ENCODE assay signal across 17 cellular contexts in genomic region chr3:172519241-172519640, GRCh38. TPM values are rescaled to one million over a fixed set of nuclear protein-coding genes. Genes with fewer than 3 reads are reported as not detected.
DNase-seq lines count a peak whose midpoint lies in the region; ATAC-seq and TF ChIP-seq lines count a peak whose summit lies in the region.
"Had no signal": no experiment of that assay in that cellular context is flagged by ENCODE, and none has a peak within 500 bp of the region (broad histone marks: within the 10 kb centered on the region; RNA-seq: fewer than 3 reads in every experiment).

No MANE protein-coding gene starts in this region.

- DNase-seq in CD4-positive, CD25-positive, alpha-beta regulatory T cell = no peak
- no peak for DNase-seq in CD8-positive, alpha-beta memory T cell
- DNase-seq in activated naive CD8-positive, alpha-beta T cell treated with anti-CD3 and anti-CD28 coated beads, Interleukin-2, amount 50 U/mL, for 24 hours = no peak
- no peak for DNase-seq in naive thymus-derived CD4-positive, alpha-beta T cell
- DNase-seq in UCSD-AML1 (lab: John Stamatoyannopoulos, UW; ENCODE audit: unreplicated experiment) (no peak), A673 (ENCODE audit: low spot score) (no peak), SKM-1 (lab: John Stamatoyannopoulos, UW; ENCODE audit: unreplicated experiment) (no peak)
- DNase-seq: Karpas-422, mesendoderm, NCI-H1417 treated with DMSO at 0.1 percent for 48 hours, NCI-H226, SHP77 treated with DMSO at 0.1 percent for 48 hours, testis had no signal

- no peaks in the 10 kb centered on the region for H3K9me3 Mint-ChIP-seq in CD4-positive, CD25-positive, alpha-beta regulatory T cell
- H3K9me3 Mint-ChIP-seq in CD8-positive, alpha-beta memory T cell = no peaks in the 10 kb centered on the region
- H3K9me3 Mint-ChIP-seq in activated naive CD8-positive, alpha-beta T cell treated with anti-CD3 and anti-CD28 coated beads, Interleukin-2, amount 50 U/mL, for 24 hours = no peaks in the 10 kb centered on the region
- no peaks in the 10 kb centered on the region for H3K9me3 Mint-ChIP-seq in naive thymus-derived CD4-positive, alpha-beta T cell
- H3K9me3 Mint-ChIP-seq: dendritic cell treated with granulocyte-macrophage colony-stimulating factor and Interleukin-4, amounts not matched to agents 40 ng/mL and 50 ng/mL, for 4 days had no signal

- peaks cover 36 to 89% (median 66%) of the 10 kb centered on the region in 4 donors for H3K4me1 Mint-ChIP-seq in CD4-positive, CD25-positive, alpha-beta regulatory T cell
- H3K4me1 Mint-ChIP-seq in CD8-positive, alpha-beta memory T cell = peaks cover 84 to 93% (median 90%) of the 10 kb centered on the region in 3 donors
- peaks cover 89% of the 10 kb centered on the region for H3K4me1 Mint-ChIP-seq in activated naive CD8-positive, alpha-beta T cell treated with anti-CD3 and anti-CD28 coated beads, Interleukin-2, amount 50 U/mL, for 24 hours
- H3K4me1 Mint-ChIP-seq in naive thymus-derived CD4-positive, alpha-beta T cell = peaks cover 57 to 86% (median 81%) of the 10 kb centered on the region in 7 donors

- peaks cover 70% of the 10 kb centered on the region for H3K4me1 ChIP-seq in CD4-positive, CD25-positive, alpha-beta regulatory T cell (ENCODE audit: control insufficient read depth, insufficient read depth, low read length, poor library complexity, severe bottlenecking)
- peaks cover 68% of the 10 kb centered on the region for H3K4me1 ChIP-seq in CD8-positive, alpha-beta memory T cell (ENCODE audit: insufficient read depth, low read length)
- peaks cover 55 to 59% of the 10 kb centered on the region in 2 donors for H3K4me1 ChIP-seq in naive thymus-derived CD4-positive, alpha-beta T cell (ENCODE audit: control insufficient read depth in 2 of 2, insufficient read depth in 2 of 2, low read length in 2 of 2)
- H3K4me1 ChIP-seq in A673 (ENCODE audit: insufficient read depth, low read length, poor library complexity, severe bottlenecking) = no peaks in the 10 kb centered on the region
- H3K4me1 ChIP-seq: ascending aorta had no signal

- peaks cover 24% of the 10 kb centered on the region for H3K36me3 Mint-ChIP-seq in CD4-positive, CD25-positive, alpha-beta regulatory T cell
- H3K36me3 Mint-ChIP-seq in CD8-positive, alpha-beta memory T cell = peaks cover 6 to 33% (median 16%) of the 10 kb centered on the region in 3 donors
- peaks cover 50% of the 10 kb centered on the region for H3K36me3 Mint-ChIP-seq in activated naive CD8-positive, alpha-beta T cell treated with anti-CD3 and anti-CD28 coated beads, Interleukin-2, amount 50 U/mL, for 24 hours (ENCODE audit: low read depth)
- H3K36me3 Mint-ChIP-seq in naive thymus-derived CD4-positive, alpha-beta T cell = peaks cover 3 to 72% (median 32%) of the 10 kb centered on the region in 5 donors

- peak overlapping the region; percentile 49 for H3K27ac ChIP-seq in CD4-positive, CD25-positive, alpha-beta regulatory T cell (ENCODE audit: insufficient read depth, low read length, poor library complexity, severe bottlenecking)
- H3K27ac ChIP-seq in CD8-positive, alpha-beta memory T cell (ENCODE audit: low read depth, low read length) = no peak overlapping the region
- peak overlapping the region; percentile 72 for H3K27ac ChIP-seq in naive thymus-derived CD4-positive, alpha-beta T cell (ENCODE audit: low read depth, low read length)
- H3K27ac ChIP-seq in A673 (ENCODE audit: low read depth, low read length, poor library complexity, severe bottlenecking) = no peak overlapping the region
- H3K27ac ChIP-seq: ascending aorta, testis had no signal

- CTCF ChIA-PET in CD8-positive, alpha-beta memory T cell (lab: Charles Lee) = interaction anchor here (1.3 kb wide), 1 partner anchor 11 kb away, joined by 3 read pairs; no protein-coding TSS in a partner anchor
- CTCF ChIA-PET in naive thymus-derived CD4-positive, alpha-beta T cell (lab: Charles Lee) = no interaction called here
- CTCF ChIA-PET in A673 (lab: Charles Lee) = no interaction called here

- H3K4me3 ChIP-seq in CD4-positive, CD25-positive, alpha-beta regulatory T cell (ENCODE audit: low read depth, low read length) = peak overlapping the region; percentile 100
- peak overlapping the region; percentile 16 for H3K4me3 ChIP-seq in CD8-positive, alpha-beta memory T cell (ENCODE audit: low read length)
- H3K4me3 ChIP-seq in naive thymus-derived CD4-positive, alpha-beta T cell (ENCODE audit: low read length) = peak overlapping the region; percentile 36
- no peak overlapping the region for H3K4me3 ChIP-seq in A673 (ENCODE audit: low read depth, low read length, poor library complexity, severe bottlenecking)
- H3K4me3 ChIP-seq: ascending aorta, testis had no signal

- H3K27me3 ChIP-seq in CD4-positive, CD25-positive, alpha-beta regulatory T cell (ENCODE audit: control insufficient read depth, insufficient read depth, low read length) = no peaks in the 10 kb centered on the region
- no peaks in the 10 kb centered on the region for H3K27me3 ChIP-seq in CD8-positive, alpha-beta memory T cell (ENCODE audit: insufficient read depth, low read length, poor library complexity, severe bottlenecking)
- no peaks in the 10 kb centered on the region for H3K27me3 ChIP-seq in naive thymus-derived CD4-positive, alpha-beta T cell (ENCODE audit: control insufficient read depth in 2 of 2, insufficient read depth in 2 of 2, low read length in 2 of 2)
- H3K27me3 ChIP-seq in A673 (replicated peaks; ENCODE audit: insufficient read depth, low read depth, low read length, poor library complexity) = no peaks in the 10 kb centered on the region
- H3K27me3 ChIP-seq: ascending aorta, testis had no signal

- intact Hi-C loops in naive thymus-derived CD4-positive, alpha-beta T cell (cut with micrococcal nuclease) = loop anchor here (10.0 kb wide), 2 partner anchors 1024 to 1064 kb away; no protein-coding TSS in a partner anchor
- intact Hi-C loops in A673 (cut with micrococcal nuclease; ENCODE audit: unreplicated experiment) = no loop called here

- no peak for ATAC-seq in CD4-positive, CD25-positive, alpha-beta regulatory T cell (ENCODE audit: low read depth in 2 of 2)
- no peak for ATAC-seq in activated naive CD8-positive, alpha-beta T cell treated with anti-CD3 and anti-CD28 coated beads, Interleukin-2, amount 50 U/mL, for 24 hours
- ATAC-seq in naive thymus-derived CD4-positive, alpha-beta T cell = no peak
- ATAC-seq: GM12878 had no signal

- H3K27ac Mint-ChIP-seq in CD4-positive, CD25-positive, alpha-beta regulatory T cell = no peak overlapping the region
- peak overlapping the region in 5 of 8 donors; percentile 12 to 92 (median 67) for H3K27ac Mint-ChIP-seq in CD8-positive, alpha-beta memory T cell
- H3K27ac Mint-ChIP-seq in activated naive CD8-positive, alpha-beta T cell treated with anti-CD3 and anti-CD28 coated beads, Interleukin-2, amount 50 U/mL, for 24 hours = peak overlapping the region; percentile 96
- H3K27ac Mint-ChIP-seq in naive thymus-derived CD4-positive, alpha-beta T cell = peak overlapping the region in 8 of 9 donors; percentile 32 to 100 (median 88)

- POLR2A ChIA-PET in CD8-positive, alpha-beta memory T cell (lab: Charles Lee) = interaction anchor here (0.7 kb wide), 1 partner anchor 1649 kb away, joined by 4 read pairs; the partner anchor contains the start of gene RPL22L1
- POLR2A ChIA-PET in naive thymus-derived CD4-positive, alpha-beta T cell (lab: Charles Lee) = interaction anchor here (0.6 to 4.6 kb wide), 6 partner anchors 10 to 75 kb away, joined by 3 to 33 read pairs (median 4); no protein-coding TSS in a partner anchor
- POLR2A ChIA-PET in A673 (lab: Charles Lee; ENCODE audit: low non-redundant PET) = no interaction called here

- H3K9me3 ChIP-seq in CD4-positive, CD25-positive, alpha-beta regulatory T cell (ENCODE audit: control insufficient read depth in 2 of 2, low read length in 2 of 2) = no peaks in the 10 kb centered on the region
- no peaks in the 10 kb centered on the region for H3K9me3 ChIP-seq in CD8-positive, alpha-beta memory T cell (ENCODE audit: low read length)
- H3K9me3 ChIP-seq in naive thymus-derived CD4-positive, alpha-beta T cell (ENCODE audit: control insufficient read depth in 2 of 3, low read length in 3 of 3) = no peaks in the 10 kb centered on the region
- no peaks in the 10 kb centered on the region for H3K9me3 ChIP-seq in A673 (ENCODE audit: low read depth, low read length, poor library complexity, severe bottlenecking)
- H3K9me3 ChIP-seq: ascending aorta, testis had no signal

- peak overlapping the region; percentile 38 to 95 (median 90) for H3K4me3 Mint-ChIP-seq in CD4-positive, CD25-positive, alpha-beta regulatory T cell
- H3K4me3 Mint-ChIP-seq in CD8-positive, alpha-beta memory T cell = peak overlapping the region in 6 of 7 donors; percentile 26 to 96 (median 84)
- peak overlapping the region; percentile 96 for H3K4me3 Mint-ChIP-seq in activated naive CD8-positive, alpha-beta T cell treated with anti-CD3 and anti-CD28 coated beads, Interleukin-2, amount 50 U/mL, for 24 hours
- peak overlapping the region in 9 of 10 donors; percentile 89 to 100 (median 96) for H3K4me3 Mint-ChIP-seq in naive thymus-derived CD4-positive, alpha-beta T cell
- H3K4me3 Mint-ChIP-seq: dendritic cell treated with granulocyte-macrophage colony-stimulating factor and Interleukin-4, amounts not matched to agents 40 ng/mL and 50 ng/mL, for 4 days had no signal

- TF ChIP-seq CTCF in A673 (conservative IDR thresholded peaks at IDR 0.05; ENCODE audit: low read depth, low read length) = no peak

- no peaks in the 10 kb centered on the region for H3K27me3 Mint-ChIP-seq in CD4-positive, CD25-positive, alpha-beta regulatory T cell
- no peaks in the 10 kb centered on the region for H3K27me3 Mint-ChIP-seq in CD8-positive, alpha-beta memory T cell
- no peaks in the 10 kb centered on the region for H3K27me3 Mint-ChIP-seq in activated naive CD8-positive, alpha-beta T cell treated with anti-CD3 and anti-CD28 coated beads, Interleukin-2, amount 50 U/mL, for 24 hours
- no peaks in the 10 kb centered on the region for H3K27me3 Mint-ChIP-seq in naive thymus-derived CD4-positive, alpha-beta T cell
- H3K27me3 Mint-ChIP-seq: dendritic cell treated with granulocyte-macrophage colony-stimulating factor and Interleukin-4, amounts not matched to agents 40 ng/mL and 50 ng/mL, for 4 days had no signal

- BruUV-seq in A673 (replicated peaks; lab: Mats Ljungman, UMichigan) = no TSS peak

- peaks cover 9% of the 10 kb centered on the region for H3K36me3 ChIP-seq in CD4-positive, CD25-positive, alpha-beta regulatory T cell (ENCODE audit: control insufficient read depth, insufficient read depth, low read length)
- H3K36me3 ChIP-seq in CD8-positive, alpha-beta memory T cell (ENCODE audit: insufficient read depth, low read length) = no peaks in the 10 kb centered on the region
- H3K36me3 ChIP-seq in naive thymus-derived CD4-positive, alpha-beta T cell (ENCODE audit: control insufficient read depth in 2 of 3, insufficient read depth in 3 of 3, low read length in 3 of 3) = peaks cover 0 to 6% (median 3%) of the 10 kb centered on the region in 3 experiments
- no peaks in the 10 kb centered on the region for H3K36me3 ChIP-seq in A673 (ENCODE audit: insufficient read depth, low read length, poor library complexity, severe bottlenecking)
- H3K36me3 ChIP-seq: ascending aorta had no signal

RNA-seq across cellular contexts. Expression of gene TNFSF10, which starts 4.0 kb away (rescaled TPM):
- 29.1 TPM for total RNA-seq in CD4-positive, CD25-positive, alpha-beta regulatory T cell
- polyA plus RNA-seq in CD4-positive, CD25-positive, alpha-beta regulatory T cell = 10 to 100 TPM; 57.0 to 93.4 (median 60.7) TPM
- total RNA-seq in CD8-positive, alpha-beta memory T cell = 10 to 100 TPM; 38.2 to 41.9 TPM
- polyA plus RNA-seq in CD8-positive, alpha-beta memory T cell = 48.1 TPM
- 100 to 1,000 TPM in 1 of 5 experiments, 10 to 100 TPM in 4; 10.8 to 234 (median 45.0) TPM for total RNA-seq in naive thymus-derived CD4-positive, alpha-beta T cell
- 10 to 100 TPM; 60.9 to 92.1 TPM for polyA plus RNA-seq in naive thymus-derived CD4-positive, alpha-beta T cell
- total RNA-seq in A673 (2021) = not detected in 2 replicates
- total RNA-seq: osteocyte had no signal

Comparison
In these comparisons a context has a peak if more than half of its experiments do, and no peak if none do; other contexts are left out.
1. H3K27ac ChIP-seq: peak in CD4-positive, CD25-positive, alpha-beta regulatory T cell (single experiment) and naive thymus-derived CD4-positive, alpha-beta T cell (single experiment); none in CD8-positive, alpha-beta memory T cell (single experiment) and A673 (single experiment).
2. H3K27ac Mint-ChIP-seq: peak in CD8-positive, alpha-beta memory T cell (5 of 8), activated naive CD8-positive, alpha-beta T cell treated with anti-CD3 and anti-CD28 coated beads, Interleukin-2, amount 50 U/mL, for 24 hours (single experiment) and naive thymus-derived CD4-positive, alpha-beta T cell (8 of 9); none in CD4-positive, CD25-positive, alpha-beta regulatory T cell (0 of 3).
3. Peak in every context shown above with its lines, with median percentiles within 50 percentile points of each other: H3K4me3 Mint-ChIP-seq.